In genomic region chr2:42218712-42219111, GRCh38 we compare ENCODE assay signal across 23 cellular contexts.
"Had no signal": no experiment of that assay in that cellular context is flagged by ENCODE, and none has a peak within 500 bp of the region (broad histone marks: within the 10 kb centered on the region; RNA-seq: fewer than 3 reads in every experiment).

No MANE protein-coding gene starts in this region.

- DNase-seq: activated CD4-positive, alpha-beta memory T cell treated with anti-CD3 and anti-CD28 coated beads, Interleukin-2, amount 10 ng/mL, durations not matched to agents 7 days and 5 days; activated CD4-positive, alpha-beta T cell treated with anti-CD3 and anti-CD28 coated beads for 1 hour; activated CD4-positive, alpha-beta T cell treated with anti-CD3 and anti-CD28 coated beads for 4 hours; activated CD4-positive, alpha-beta T cell treated with anti-CD3 and anti-CD28 coated beads, Interleukin-2, amount 10 ng/mL, durations not matched to agents 7 days and 5 days; activated CD4-positive, alpha-beta T cell treated with anti-CD3 and anti-CD28 coated beads, Interleukin-2, amount 50 U/mL, for 4 hours; activated effector memory CD4-positive, alpha-beta T cell treated with anti-CD3 and anti-CD28 coated beads, Interleukin-2, amount 50 U/mL, for 16 hours; activated naive CD4-positive, alpha-beta T cell treated with anti-CD3 and anti-CD28 coated beads, Interleukin-2, amount 10 ng/mL, durations not matched to agents 7 days and 5 days; activated T-cell treated with anti-CD3 and anti-CD28 coated beads, Interleukin-2, amount 50 U/mL, for 4 hours; amniotic stem cell; anterior cingulate cortex; brain microvascular endothelial cell; dorsolateral prefrontal cortex; effector memory CD4-positive, alpha-beta T cell; endodermal cell; foreskin fibroblast; heart right ventricle; T-helper 2 cell had no signal

- H3K27ac Mint-ChIP-seq: activated CD4-positive, alpha-beta memory T cell treated with anti-CD3 and anti-CD28 coated beads, Interleukin-2, amount 10 ng/mL, durations not matched to agents 7 days and 5 days; activated CD4-positive, alpha-beta T cell treated with anti-CD3 and anti-CD28 coated beads, Interleukin-2, amount 10 ng/mL, durations not matched to agents 7 days and 5 days; activated naive CD4-positive, alpha-beta T cell treated with anti-CD3 and anti-CD28 coated beads, Interleukin-2, amount 10 ng/mL, durations not matched to agents 7 days and 5 days; activated T-helper 2 cell treated with anti-CD3 and anti-CD28 coated beads, Interferon-gamma antibody, Interleukin-2, Interleukin-4, amounts not matched to agents 10 μg/mL and 5 μg/mL and 100 μg/mL, durations not matched to agents 14 hours and 24 hours and 36 hours; dendritic cell treated with granulocyte-macrophage colony-stimulating factor and Interleukin-4, amounts not matched to agents 40 ng/mL and 50 ng/mL, for 4 days; endodermal cell had no signal

- H3K27me3 Mint-ChIP-seq: activated CD4-positive, alpha-beta memory T cell treated with anti-CD3 and anti-CD28 coated beads, Interleukin-2, amount 10 ng/mL, durations not matched to agents 7 days and 5 days; activated CD4-positive, alpha-beta T cell treated with anti-CD3 and anti-CD28 coated beads, Interleukin-2, amount 10 ng/mL, durations not matched to agents 7 days and 5 days; activated naive CD4-positive, alpha-beta T cell treated with anti-CD3 and anti-CD28 coated beads, Interleukin-2, amount 10 ng/mL, durations not matched to agents 7 days and 5 days; activated naive CD8-positive, alpha-beta T cell; central memory CD8-positive, alpha-beta T cell; dendritic cell treated with granulocyte-macrophage colony-stimulating factor and Interleukin-4, amounts not matched to agents 40 ng/mL and 50 ng/mL, for 4 days had no signal

- H3K4me3 ChIP-seq: coronary artery, dorsolateral prefrontal cortex, heart right ventricle, hepatocyte had no signal

- H3K9me3 ChIP-seq: heart right ventricle had no signal

- H3K36me3 ChIP-seq: brain microvascular endothelial cell, heart right ventricle had no signal

- H3K27me3 ChIP-seq: brain microvascular endothelial cell, dorsolateral prefrontal cortex, heart right ventricle, hepatocyte had no signal

- H3K9me3 Mint-ChIP-seq: activated CD4-positive, alpha-beta memory T cell treated with anti-CD3 and anti-CD28 coated beads, Interleukin-2, amount 10 ng/mL, durations not matched to agents 7 days and 5 days; activated CD4-positive, alpha-beta T cell treated with anti-CD3 and anti-CD28 coated beads, Interleukin-2, amount 10 ng/mL, durations not matched to agents 7 days and 5 days; activated naive CD4-positive, alpha-beta T cell treated with anti-CD3 and anti-CD28 coated beads, Interleukin-2, amount 10 ng/mL, durations not matched to agents 7 days and 5 days; activated T-cell treated with anti-CD3 and anti-CD28 coated beads, Interleukin-2, amount 50 U/mL, for 4 hours; activated T-helper 2 cell treated with anti-CD3 and anti-CD28 coated beads, Interferon-gamma antibody, Interleukin-2, Interleukin-4, amounts not matched to agents 10 μg/mL and 5 μg/mL and 100 μg/mL, durations not matched to agents 14 hours and 24 hours and 36 hours; central memory CD8-positive, alpha-beta T cell; dendritic cell treated with granulocyte-macrophage colony-stimulating factor and Interleukin-4, amounts not matched to agents 40 ng/mL and 50 ng/mL, for 4 days had no signal

- H3K4me3 Mint-ChIP-seq: activated CD4-positive, alpha-beta memory T cell treated with anti-CD3 and anti-CD28 coated beads, Interleukin-2, amount 10 ng/mL, durations not matched to agents 7 days and 5 days; activated CD4-positive, alpha-beta T cell treated with anti-CD3 and anti-CD28 coated beads, Interleukin-2, amount 10 ng/mL, durations not matched to agents 7 days and 5 days; activated naive CD4-positive, alpha-beta T cell treated with anti-CD3 and anti-CD28 coated beads, Interleukin-2, amount 10 ng/mL, durations not matched to agents 7 days and 5 days; activated naive CD8-positive, alpha-beta T cell; activated T-cell treated with anti-CD3 and anti-CD28 coated beads, Interleukin-2, amount 50 U/mL, for 4 hours; dendritic cell treated with granulocyte-macrophage colony-stimulating factor and Interleukin-4, amounts not matched to agents 40 ng/mL and 50 ng/mL, for 4 days; endodermal cell had no signal

- H3K27ac ChIP-seq: brain microvascular endothelial cell, coronary artery, dorsolateral prefrontal cortex, heart right ventricle, hepatocyte had no signal
